Comparison of ENCODE assay signal across 8 cellular contexts in the genomic region with DNA sequence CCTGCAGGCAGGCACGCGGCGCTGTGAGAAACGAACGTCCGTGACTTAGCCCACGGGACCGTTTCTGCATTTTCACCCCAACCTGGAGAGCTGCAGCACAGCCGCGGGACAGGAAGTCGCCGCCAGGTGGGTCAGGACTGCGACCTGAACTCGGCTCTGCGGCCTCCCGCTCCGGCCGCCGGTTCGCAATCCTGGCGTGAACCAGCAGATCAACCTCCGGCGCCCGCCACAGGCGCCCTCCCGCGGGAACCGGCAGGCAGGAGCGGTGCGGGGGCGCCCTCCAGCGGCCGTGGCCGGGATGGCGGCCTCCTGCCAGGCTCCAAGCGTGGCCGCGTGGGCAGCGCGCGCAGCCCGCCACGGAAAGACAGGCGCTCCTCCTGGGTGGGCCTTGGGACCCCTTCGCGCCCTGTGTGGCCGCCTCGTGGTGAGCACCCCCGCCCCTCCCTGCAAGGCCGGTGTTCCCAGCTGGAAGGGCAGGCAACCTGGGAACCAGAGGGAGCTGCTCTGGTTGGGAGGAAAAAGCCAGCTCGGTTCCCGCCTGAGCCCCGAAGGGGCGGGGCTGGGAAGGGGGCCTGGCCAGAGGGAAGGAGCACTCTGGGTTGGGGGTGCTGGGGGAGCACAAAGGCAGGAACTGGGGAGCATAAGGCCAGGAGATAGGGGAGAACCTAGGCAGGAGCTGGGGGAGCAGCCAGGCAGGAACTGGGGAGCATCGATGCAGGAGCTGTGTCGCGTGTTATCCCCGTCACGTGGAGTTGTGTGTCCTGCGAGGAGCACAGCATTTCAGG. TPM values are rescaled to one million over a fixed set of nuclear protein-coding genes. Genes with fewer than 3 reads are reported as not detected.
DNase-seq lines count a peak whose midpoint lies in the region; TF ChIP-seq lines count a peak whose summit lies in the region.

No MANE protein-coding gene starts in this region.

- no peak overlapping the region for H3K9ac ChIP-seq in rectal smooth muscle tissue (ENCODE audit: low read length)

- no peak for TF ChIP-seq POLR2A in vagina (IDR thresholded peaks at IDR 0.05)

- H3K9me3 ChIP-seq in vagina = no peaks in the 10 kb centered on the region

- H3K4me1 ChIP-seq in rectal smooth muscle tissue (ENCODE audit: control insufficient read depth, insufficient read depth, low read length) = peaks cover 2% of the 10 kb centered on the region
- peaks cover 52% of the 10 kb centered on the region for H3K4me1 ChIP-seq in vagina

- intact Hi-C loops in vagina (cut with DNase I) = no loop called here

- H3K27me3 ChIP-seq in rectal smooth muscle tissue (ENCODE audit: control insufficient read depth, insufficient read depth, low read length) = peaks cover 10% of the 10 kb centered on the region
- no peaks in the 10 kb centered on the region for H3K27me3 ChIP-seq in vagina

- H3K36me3 ChIP-seq in rectal smooth muscle tissue (ENCODE audit: control insufficient read depth, insufficient read depth, low read length) (no peaks in the 10 kb centered on the region), vagina (no peaks in the 10 kb centered on the region)

- TF ChIP-seq CTCF in HFF-Myc (IDR thresholded peaks at IDR 0.05; ENCODE audit: low read depth, low read length, missing control alignments) (peak; percentile 80), vagina (IDR thresholded peaks at IDR 0.05) (peak; percentile 98 to 99 (median 99))

- H3K4me3 ChIP-seq in HFF-Myc (replicated peaks; ENCODE audit: low read depth, low read length) (peak overlapping the region; percentile 14), rectal smooth muscle tissue (ENCODE audit: low read length) (peak overlapping the region; percentile 54), vagina (peak overlapping the region; percentile 38 to 50)

- H3K27ac ChIP-seq in rectal smooth muscle tissue (ENCODE audit: low read depth, low read length) (no peak overlapping the region), vagina (no peak overlapping the region)

- peak; percentile 86 for DNase-seq in ELR (ENCODE audit: low read depth)
- DNase-seq in HFF-Myc (ENCODE audit: extremely low read depth, low read depth) = no peak
- DNase-seq in NCI-H1417 (lab: John Stamatoyannopoulos, UW) = peak; percentile 88 to 90 (median 88)
- peak; percentile 75 to 86 (median 80) for DNase-seq in T-helper 2 cell
- peak in 56 of 58 donors; percentile 24 to 91 (median 78) for DNase-seq in anterior cingulate cortex (lab: John Stamatoyannopoulos, UW)
- peak; percentile 82 for DNase-seq in hepatic stellate cell (ENCODE audit: low spot score)
- DNase-seq in vagina (ENCODE audit: extremely low spot score in 2 of 2) = no peak

RNA-seq across cellular contexts. Expression of a gene that starts 28.2 kb away (rescaled TPM):
- total RNA-seq in vagina = 2,441 TPM

RNA-seq across cellular contexts. Expression of a gene that starts 43.8 kb away (rescaled TPM):
- 6.6 TPM for total RNA-seq in vagina

Comparison
In these comparisons a context has a peak if more than half of its experiments do, and no peak if none do; other contexts are left out.
1. DNase-seq: peak in ELR (single experiment), NCI-H1417 (3 of 3), T-helper 2 cell (5 of 5), anterior cingulate cortex (56 of 58) and hepatic stellate cell (single experiment); none in HFF-Myc (single experiment) and vagina (0 of 2).
2. Peak in every context shown above with its lines, with median percentiles within 50 percentile points of each other: H3K4me3 ChIP-seq.